2 cellular contexts compared by ENCODE assay signal in the genomic region with DNA sequence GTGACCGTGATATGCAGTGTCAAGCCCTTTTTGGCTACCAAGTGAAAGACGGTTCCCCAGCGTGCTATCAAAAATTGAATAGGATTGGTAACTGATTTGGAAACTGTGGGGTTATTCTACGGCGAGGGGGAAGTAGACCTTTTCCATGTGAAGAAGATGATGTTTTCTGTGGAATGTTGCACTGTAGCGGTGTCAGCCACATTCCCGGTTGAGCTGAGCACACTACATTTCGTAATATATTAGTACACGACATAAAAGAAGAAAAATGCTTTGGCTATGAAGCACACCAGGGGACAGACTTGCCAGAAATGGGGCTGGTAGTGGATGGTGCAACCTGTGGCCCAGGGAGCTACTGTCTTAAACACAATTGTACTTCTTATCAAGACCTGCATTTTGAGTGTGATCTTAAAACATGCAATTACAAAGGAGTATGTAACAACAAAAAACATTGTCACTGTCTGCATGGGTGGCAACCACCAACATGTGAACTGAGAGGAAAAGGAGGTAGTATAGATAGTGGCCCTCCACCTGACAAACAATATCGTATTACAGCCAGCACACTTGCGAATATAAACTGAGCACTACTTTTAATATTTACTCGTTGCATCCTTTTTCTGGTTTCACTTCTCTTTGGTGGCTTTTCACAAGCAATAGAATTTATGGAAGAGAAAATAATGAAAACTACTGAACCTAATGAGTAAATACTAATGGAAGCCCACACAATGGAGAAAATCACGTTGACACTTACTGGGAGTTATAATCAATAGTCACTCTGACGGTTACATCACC. TPM values are rescaled to one million over a fixed set of nuclear protein-coding genes. Genes with fewer than 3 reads are reported as not detected.
"Had no signal": no experiment of that assay in that cellular context is flagged by ENCODE, and none has a peak within 500 bp of the region (broad histone marks: within the 10 kb centered on the region; RNA-seq: fewer than 3 reads in every experiment).

No MANE protein-coding gene starts in this region.

RNA-seq across cellular contexts. Expression of a gene that starts 43.2 kb away (rescaled TPM):
- polyA plus RNA-seq: foreskin keratinocyte, smooth muscle cell had no signal
